In genomic region chr14:101854366-101854765, GRCh38 we compare ENCODE assay signal across 16 cellular contexts.
DNase-seq lines count a peak whose midpoint lies in the region; ATAC-seq and TF ChIP-seq lines count a peak whose summit lies in the region.
"Had no signal": no experiment of that assay in that cellular context is flagged by ENCODE, and none has a peak within 500 bp of the region (broad histone marks: within the 10 kb centered on the region; RNA-seq: fewer than 3 reads in every experiment).

No MANE protein-coding gene starts in this region.

- no peak overlapping the region for H2AK5ac ChIP-seq in IMR-90 (ENCODE audit: low read depth, low read length)

- POLR2A ChIA-PET in IMR-90 (lab: Charles Lee; ENCODE audit: unreplicated experiment) (no interaction called here), RWPE1 (lab: Yijun Ruan, JAX; ENCODE audit: low non-redundant PET) (no interaction called here)
- POLR2A ChIA-PET in activated CD8-positive, alpha-beta T cell treated with anti-CD3 and anti-CD28 coated beads for 36 hours (lab: Charles Lee) = interaction anchor here (0.7 to 1.7 kb wide), 6 partner anchors 10 to 1071 kb away, joined by 3 to 5 read pairs (median 3); no protein-coding TSS in a partner anchor

- no peak for TF ChIP-seq POLR2A in IMR-90 (IDR thresholded peaks at IDR 0.05; ENCODE audit: low read depth, low read length)

- H2AK9ac ChIP-seq in IMR-90 (replicated peaks; ENCODE audit: low read depth, low read length, poor library complexity) = no peak overlapping the region

- peak overlapping the region; percentile 50 for H3K27ac Mint-ChIP-seq in activated CD8-positive, alpha-beta T cell treated with anti-CD3 and anti-CD28 coated beads for 36 hours

- in situ Hi-C loops in IMR-90 (cut with MboI; ENCODE audit: low sequenced_read_pairs) = no loop called here

- no peak overlapping the region for H2BK5ac ChIP-seq in IMR-90 (ENCODE audit: low read depth, low read length, poor library complexity, severe bottlenecking)

- no peak overlapping the region for H3K4me3 ChIP-seq in IMR-90 (ENCODE audit: insufficient read depth, low read depth, low read length)
- H3K4me3 ChIP-seq in left lung = no peak overlapping the region
- H3K4me3 ChIP-seq: coronary artery, vagina had no signal

- H2BK120ac ChIP-seq in IMR-90 (ENCODE audit: low read depth, low read length) = no peak overlapping the region

- no peaks in the 10 kb centered on the region for H3K27me3 Mint-ChIP-seq in activated CD8-positive, alpha-beta T cell treated with anti-CD3 and anti-CD28 coated beads for 36 hours

- no peak for ATAC-seq in IMR-90 (ENCODE audit: low read depth)
- peak; percentile 64 for ATAC-seq in activated CD8-positive, alpha-beta T cell treated with anti-CD3 and anti-CD28 coated beads for 36 hours
- peak; percentile 39 for ATAC-seq in left lung

- no peak for TF ChIP-seq RAD21 in IMR-90 (IDR thresholded peaks at IDR 0.05; ENCODE audit: low read length)

- peaks cover 87% of the 10 kb centered on the region for H3K4me1 Mint-ChIP-seq in activated CD8-positive, alpha-beta T cell treated with anti-CD3 and anti-CD28 coated beads for 36 hours (ENCODE audit: low read depth)

- no peak overlapping the region for H4K5ac ChIP-seq in IMR-90 (ENCODE audit: low read depth, low read length)

- no peaks in the 10 kb centered on the region for H3K9me3 Mint-ChIP-seq in activated CD8-positive, alpha-beta T cell treated with anti-CD3 and anti-CD28 coated beads for 36 hours
- H3K9me3 Mint-ChIP-seq: neural crest cell had no signal

- peaks cover 54% of the 10 kb centered on the region for H4K20me1 ChIP-seq in IMR-90 (ENCODE audit: insufficient read depth, low read length)

- no peak overlapping the region for H4K91ac ChIP-seq in IMR-90 (ENCODE audit: insufficient read depth, low read depth, low read length)

- H2AFZ ChIP-seq in IMR-90 (replicated peaks; ENCODE audit: low read length, poor library complexity) = no peak overlapping the region

- H3K9me1 ChIP-seq in IMR-90 (ENCODE audit: insufficient read depth, low read length) = peaks cover 29% of the 10 kb centered on the region

- peaks cover 32% of the 10 kb centered on the region for H3K36me3 Mint-ChIP-seq in activated CD8-positive, alpha-beta T cell treated with anti-CD3 and anti-CD28 coated beads for 36 hours (ENCODE audit: low read depth)

- H3K9me3 ChIP-seq in IMR-90 (ENCODE audit: control insufficient read depth, insufficient read depth, low read length) (no peaks in the 10 kb centered on the region), left lung (no peaks in the 10 kb centered on the region)
- H3K9me3 ChIP-seq: vagina had no signal

- no peak overlapping the region for H3K56ac ChIP-seq in IMR-90 (ENCODE audit: extremely low read depth, insufficient read depth, low read length)

- H3K79me1 ChIP-seq in IMR-90 (ENCODE audit: low read depth in 1 of 2, low read length in 2 of 2) = peaks cover 52 to 79% of the 10 kb centered on the region in 2 experiments

- no peak overlapping the region for H3K18ac ChIP-seq in IMR-90 (ENCODE audit: low read depth, low read length)

- TF ChIP-seq CTCF in IMR-90 (conservative IDR thresholded peaks at IDR 0.05; ENCODE audit: low read depth, low read length) = no peak
- TF ChIP-seq CTCF in activated CD8-positive, alpha-beta T cell treated with anti-CD3 and anti-CD28 coated beads for 36 hours (IDR thresholded peaks at IDR 0.05) = no peak
- no peak for TF ChIP-seq CTCF in left lung (IDR thresholded peaks at IDR 0.05)
- no peak for TF ChIP-seq CTCF in RWPE1 (conservative IDR thresholded peaks at IDR 0.05; ENCODE audit: low read depth)

- WGBS in IMR-90 (ENCODE audit: extremely low coverage in 2 of 2, insufficient read length in 1 of 2), 2 experiments = 88% methylated on average over 4 of the region's 5 CpGs; no CpG with 5 or more reads in 1 of the 2 experiments

- H2BK15ac ChIP-seq in IMR-90 (ENCODE audit: low read depth, low read length) = no peak overlapping the region

- intact Hi-C loops in IMR-90 (cut with micrococcal nuclease) (no loop called here), left lung (cut with DNase I) (no loop called here)
- intact Hi-C loops in activated CD8-positive, alpha-beta T cell treated with anti-CD3 and anti-CD28 coated beads for 36 hours (cut with micrococcal nuclease) = no loop called here

- dilution Hi-C loops in IMR-90 (cut with HindIII; ENCODE audit: low sequenced_read_pairs, unreplicated experiment) = no loop called here

- H3K4me2 ChIP-seq in IMR-90 (ENCODE audit: low read depth, low read length) = no peak overlapping the region

- H3K4ac ChIP-seq in IMR-90 (ENCODE audit: low read depth, low read length) = no peak overlapping the region

- H2BK20ac ChIP-seq in IMR-90 (ENCODE audit: low read depth, low read length) = no peak overlapping the region

- H4K8ac ChIP-seq in IMR-90 (ENCODE audit: low read depth in 2 of 2, low read length in 2 of 2) = no peak overlapping the region

- no peak overlapping the region for H3K23ac ChIP-seq in IMR-90 (ENCODE audit: low read depth, low read length)

- H3K4me1 ChIP-seq in IMR-90 (ENCODE audit: control insufficient read depth, insufficient read depth, low read length) (peaks cover 3% of the 10 kb centered on the region), left lung (peaks cover 15 to 93% of the 10 kb centered on the region in 2 donors)

- DNase-seq in CD1c-positive myeloid dendritic cell (ENCODE audit: extremely low spot score) (peak; percentile 57), IMR-90 (peak; percentile 15), left lung (peak in 1 of 2 donors; percentile 82), NCI-H1417 treated with DMSO at 0.1 percent for 48 hours (lab: John Stamatoyannopoulos, UW) (no peak), NCI-H69 (lab: John Stamatoyannopoulos, UW) (no peak), NCI-H1092 treated with DMSO at 0.1 percent for 48 hours (lab: John Stamatoyannopoulos, UW) (no peak), RWPE1 (ENCODE audit: low spot score) (no peak)
- no peak for DNase-seq in activated CD8-positive, alpha-beta T cell treated with anti-CD3 and anti-CD28 coated beads for 36 hours
- DNase-seq: H7; head of caudate nucleus; NCI-H2029; SHP77 treated with DMSO at 0.1 percent for 48 hours; stimulated activated CD4-positive, alpha-beta T cell treated with anti-CD3 and anti-CD28 coated beads, Interleukin-4, amount 100 ng/mL, for 4 hours had no signal

- no peak overlapping the region for H3K9ac ChIP-seq in IMR-90 (ENCODE audit: low read depth, low read length)

- H3K14ac ChIP-seq in IMR-90 (replicated peaks; ENCODE audit: low read depth, low read length) = no peak overlapping the region

- H3K4me3 Mint-ChIP-seq in activated CD8-positive, alpha-beta T cell treated with anti-CD3 and anti-CD28 coated beads for 36 hours = no peak overlapping the region
- H3K4me3 Mint-ChIP-seq: neural crest cell had no signal

- H3K36me3 ChIP-seq in IMR-90 (ENCODE audit: control insufficient read depth, insufficient read depth, low read length) = peaks cover 3% of the 10 kb centered on the region
- peaks cover 0 to 8% of the 10 kb centered on the region in 2 donors for H3K36me3 ChIP-seq in left lung

- CTCF ChIA-PET in IMR-90 (lab: Yijun Ruan, JAX) (no interaction called here), RWPE1 (lab: Yijun Ruan, JAX) (interaction anchor here (0.7 kb wide), 1 partner anchor 12 kb away, joined by 3 read pairs; no protein-coding TSS in a partner anchor)
- CTCF ChIA-PET in activated CD8-positive, alpha-beta T cell treated with anti-CD3 and anti-CD28 coated beads for 36 hours (lab: Charles Lee) = interaction anchor here (1.1 to 6.1 kb wide), 5 partner anchors 9 to 83 kb away, joined by 3 to 31 read pairs (median 5); no protein-coding TSS in a partner anchor

- H3K27me3 ChIP-seq in IMR-90 (ENCODE audit: control insufficient read depth, insufficient read depth, low read length) (no peaks in the 10 kb centered on the region), left lung (no peaks in the 10 kb centered on the region)
- H3K27me3 ChIP-seq: vagina had no signal

- no peak overlapping the region for H3K27ac ChIP-seq in IMR-90 (ENCODE audit: insufficient read depth, low read length)
- peak overlapping the region in 1 of 2 donors; percentile 69 for H3K27ac ChIP-seq in left lung
- no peak overlapping the region for H3K27ac ChIP-seq in RWPE1
- H3K27ac ChIP-seq: vagina had no signal

- BruUV-seq in IMR-90 (replicated peaks; lab: Mats Ljungman, UMichigan) = no TSS peak

TF ChIP-seq in IMR-90, 13 proteins besides CTCF, POLR2A, EP300 and RAD21:
- TF ChIP-seq SMC3 (IDR thresholded peaks at IDR 0.05; ENCODE audit: low read depth, low read length) (no peak), MAFK (IDR thresholded peaks at IDR 0.05; ENCODE audit: low read depth, low read length) (no peak), ELK1 (IDR thresholded peaks at IDR 0.05; ENCODE audit: borderline replicate concordance, low read depth, low read length) (no peak), RFX5 (IDR thresholded peaks at IDR 0.05; ENCODE audit: low read depth, low read length) (no peak), BHLHE40 (IDR thresholded peaks at IDR 0.05; ENCODE audit: low read depth, low read length) (no peak), NFE2L2 (IDR thresholded peaks at IDR 0.05; ENCODE audit: low read depth, low read length) (no peak), CHD1 (IDR thresholded peaks at IDR 0.05; ENCODE audit: low read depth, low read length) (no peak), RCOR1 (IDR thresholded peaks at IDR 0.05; ENCODE audit: insufficient replicate concordance, low read length) (no peak), MXI1 (IDR thresholded peaks at IDR 0.05; ENCODE audit: borderline replicate concordance, low read depth, low read length) (no peak), USF2 (IDR thresholded peaks at IDR 0.05; ENCODE audit: low read depth, low read length) (no peak), FOS (IDR thresholded peaks at IDR 0.05; ENCODE audit: low read depth, low read length) (no peak), MAZ (IDR thresholded peaks at IDR 0.05; ENCODE audit: borderline replicate concordance, low read depth, low read length) (no peak), CEBPB (IDR thresholded peaks at IDR 0.05; ENCODE audit: low read depth, low read length) (no peak)

Comparison
In these comparisons a context has a peak if more than half of its experiments do, and no peak if none do; other contexts are left out.
1. DNase-seq: peak in CD1c-positive myeloid dendritic cell (single experiment) and IMR-90 (single experiment); none in activated CD8-positive, alpha-beta T cell treated with anti-CD3 and anti-CD28 coated beads for 36 hours (single experiment), NCI-H1417 treated with DMSO at 0.1 percent for 48 hours (single experiment), NCI-H69 (single experiment), NCI-H1092 treated with DMSO at 0.1 percent for 48 hours (single experiment) and RWPE1 (single experiment).